ENCODE assay signal across 14 cellular contexts in genomic region chr5:82018462-82018861, GRCh38. TPM values are rescaled to one million over a fixed set of nuclear protein-coding genes. Genes with fewer than 3 reads are reported as not detected.
DNase-seq lines count a peak whose midpoint lies in the region; ATAC-seq and TF ChIP-seq lines count a peak whose summit lies in the region.
"Had no signal": no experiment of that assay in that cellular context is flagged by ENCODE, and none has a peak within 500 bp of the region (broad histone marks: within the 10 kb centered on the region; RNA-seq: fewer than 3 reads in every experiment).

No MANE protein-coding gene starts in this region.

- no peak overlapping the region for H3K4me3 ChIP-seq in HEK293 (ENCODE audit: low read depth, low read length)
- H3K4me3 ChIP-seq: left lung had no signal

- H3K9me3 Mint-ChIP-seq in brain = peaks cover 8 to 39% (median 26%) of the 10 kb centered on the region in 5 experiments
- peaks cover 31% of the 10 kb centered on the region for H3K9me3 Mint-ChIP-seq in nephron

- H3K36me3 ChIP-seq in HEK293 (ENCODE audit: control insufficient read depth in 2 of 2, insufficient read depth in 1 of 2, low read length in 2 of 2) = no peaks in the 10 kb centered on the region
- H3K36me3 ChIP-seq: left lung had no signal

- peaks cover 27% of the 10 kb centered on the region for H3K36me3 Mint-ChIP-seq in brain
- H3K36me3 Mint-ChIP-seq in nephron (ENCODE audit: low read depth) = peaks cover 36% of the 10 kb centered on the region

- no peak for ATAC-seq in GM19395 (IDR thresholded peaks at IDR 0.05; ENCODE audit: unreplicated experiment)
- ATAC-seq: left lung had no signal

- peak; percentile 65 to 78 for DNase-seq in NCI-H524 (lab: John Stamatoyannopoulos, UW)
- no peak for DNase-seq in superior temporal gyrus (ENCODE audit: extremely low spot score)
- no peak for DNase-seq in putamen (ENCODE audit: low spot score)
- DNase-seq in NK-92 treated with Interleukin-12 subunit alpha and Interleukin-12 subunit beta, amount 100 ng/mL, for 24 hours (lab: John Stamatoyannopoulos, UW) = no peak
- DNase-seq: EL, left lung, NCI-H1930 had no signal

- H3K27ac ChIP-seq in HEK293 (ENCODE audit: extremely low read depth, low read depth, low read length) = no peak overlapping the region
- H3K27ac ChIP-seq: left lung, VCaP had no signal

- TF ChIP-seq CTCF in HEK293 (tag by site-specific recombination; IDR thresholded peaks at IDR 0.05) (no peak), brain (conservative IDR thresholded peaks at IDR 0.05) (no peak), nephron (IDR thresholded peaks at IDR 0.05; ENCODE audit: unreplicated experiment in 3 of 3) (no peak)

- no peaks in the 10 kb centered on the region for H3K27me3 Mint-ChIP-seq in brain
- peaks cover 4% of the 10 kb centered on the region for H3K27me3 Mint-ChIP-seq in nephron (ENCODE audit: low read depth)
- H3K27me3 Mint-ChIP-seq: activated naive CD8-positive, alpha-beta T cell; stimulated activated naive CD8-positive, alpha-beta T cell treated with anti-CD3 and anti-CD28 coated beads, Interleukin-15, Interleukin-2, amounts not matched to agents 100 ng/mL and 50 ng/mL, for 24 hours had no signal

- no peaks in the 10 kb centered on the region for H3K4me1 ChIP-seq in HEK293 (ENCODE audit: control insufficient read depth, insufficient read depth, low read length)
- H3K4me1 ChIP-seq: left lung had no signal

- no peak overlapping the region for H3K4me3 Mint-ChIP-seq in brain
- H3K4me3 Mint-ChIP-seq in nephron = no peak overlapping the region
- H3K4me3 Mint-ChIP-seq: activated naive CD8-positive, alpha-beta T cell; stimulated activated naive CD8-positive, alpha-beta T cell treated with anti-CD3 and anti-CD28 coated beads, Interleukin-15, Interleukin-2, amounts not matched to agents 100 ng/mL and 50 ng/mL, for 24 hours had no signal

- peaks cover 26% of the 10 kb centered on the region for H3K4me1 Mint-ChIP-seq in brain
- peaks cover 4% of the 10 kb centered on the region for H3K4me1 Mint-ChIP-seq in nephron

- H3K27ac Mint-ChIP-seq in brain = peak overlapping the region; percentile 56 to 67 (median 63)
- peak overlapping the region in 2 of 3 experiments; percentile 5 to 23 for H3K27ac Mint-ChIP-seq in nephron
- H3K27ac Mint-ChIP-seq: activated naive CD8-positive, alpha-beta T cell; stimulated activated naive CD8-positive, alpha-beta T cell treated with anti-CD3 and anti-CD28 coated beads, Interleukin-15, Interleukin-2, amounts not matched to agents 100 ng/mL and 50 ng/mL, for 24 hours had no signal

- CTCF ChIA-PET in HEK293 (lab: Yijun Ruan, JAX) = no interaction called here

- no peaks in the 10 kb centered on the region for H3K9me3 ChIP-seq in HEK293 (ENCODE audit: control insufficient read depth, insufficient read depth, low read depth, low read length)

- POLR2A ChIA-PET in HEK293 (lab: Yijun Ruan, JAX) = no interaction called here

TF ChIP-seq in HEK293, 187 proteins besides CTCF, POLR2A, EP300 and RAD21:
- TF ChIP-seq ZNF335 (tag by site-specific recombination; conservative IDR thresholded peaks at IDR 0.05) = 0 out of 2 replicates have a peak, but pooled peaks have one; percentile 23
- TF ChIP-seq ZBTB17 (tag by site-specific recombination; IDR thresholded peaks at IDR 0.05) = peak; percentile 68
- TF ChIP-seq, protein P1, sequence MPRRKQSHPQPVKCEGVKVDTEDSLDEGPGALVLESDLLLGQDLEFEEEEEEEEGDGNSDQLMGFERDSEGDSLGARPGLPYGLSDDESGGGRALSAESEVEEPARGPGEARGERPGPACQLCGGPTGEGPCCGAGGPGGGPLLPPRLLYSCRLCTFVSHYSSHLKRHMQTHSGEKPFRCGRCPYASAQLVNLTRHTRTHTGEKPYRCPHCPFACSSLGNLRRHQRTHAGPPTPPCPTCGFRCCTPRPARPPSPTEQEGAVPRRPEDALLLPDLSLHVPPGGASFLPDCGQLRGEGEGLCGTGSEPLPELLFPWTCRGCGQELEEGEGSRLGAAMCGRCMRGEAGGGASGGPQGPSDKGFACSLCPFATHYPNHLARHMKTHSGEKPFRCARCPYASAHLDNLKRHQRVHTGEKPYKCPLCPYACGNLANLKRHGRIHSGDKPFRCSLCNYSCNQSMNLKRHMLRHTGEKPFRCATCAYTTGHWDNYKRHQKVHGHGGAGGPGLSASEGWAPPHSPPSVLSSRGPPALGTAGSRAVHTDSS (tag by site-specific recombination; IDR thresholded peaks at IDR 0.05) = no peak
- TF ChIP-seq ZBTB48 (tag by site-specific recombination; IDR thresholded peaks at IDR 0.05) = no peak

RNA-seq across cellular contexts. Expression of gene ATG10, which starts 46.6 kb away (rescaled TPM):
- 4.3 TPM for polyA plus RNA-seq in brain (ENCODE audit: insufficient read depth, low read depth, low replicate concordance)

Comparison
In these comparisons a context has a peak if more than half of its experiments do, and no peak if none do; other contexts are left out.
1. DNase-seq: peak in NCI-H524 (2 of 2); none in superior temporal gyrus (single experiment), putamen (single experiment) and NK-92 treated with Interleukin-12 subunit alpha and Interleukin-12 subunit beta, amount 100 ng/mL, for 24 hours (single experiment).